Comparison of ENCODE assay signal across 9 cellular contexts in genomic region chr6:422423-423061, GRCh38. TPM values are rescaled to one million over a fixed set of nuclear protein-coding genes. Genes with fewer than 3 reads are reported as not detected.
DNase-seq lines count a peak whose midpoint lies in the region; ATAC-seq and TF ChIP-seq lines count a peak whose summit lies in the region.
"Had no signal": no experiment of that assay in that cellular context is flagged by ENCODE, and none has a peak within 500 bp of the region (broad histone marks: within the 10 kb centered on the region; RNA-seq: fewer than 3 reads in every experiment).

No MANE protein-coding gene starts in this region.

- no TSS peak for BruUV-seq in Calu3 (replicated peaks; lab: Mats Ljungman, UMichigan)
- no TSS peak for BruUV-seq in mammary epithelial cell (replicated peaks; lab: Mats Ljungman, UMichigan)

- H3K4me1 Mint-ChIP-seq in Calu3 (ENCODE audit: low read depth, unreplicated experiment), result no peaks in the 10 kb centered on the region

- H3K9me3 ChIP-seq in mammary epithelial cell (replicated peaks; ENCODE audit: insufficient read depth, low read length) (peaks cover 6% of the 10 kb centered on the region), smooth muscle cell (replicated peaks; ENCODE audit: low read depth) (no peaks in the 10 kb centered on the region), SJCRH30 (replicated peaks) (no peaks in the 10 kb centered on the region)

- H3K27me3 ChIP-seq in mammary epithelial cell (ENCODE audit: insufficient read depth, low read length), result peaks cover 2% of the 10 kb centered on the region
- H3K27me3 ChIP-seq in smooth muscle cell (ENCODE audit: low read depth), result no peaks in the 10 kb centered on the region
- H3K27me3 ChIP-seq in SJCRH30, result no peaks in the 10 kb centered on the region

- H3K27me3 Mint-ChIP-seq in Calu3 (ENCODE audit: unreplicated experiment), result no peaks in the 10 kb centered on the region
- H3K27me3 Mint-ChIP-seq: IgD-negative memory B cell had no signal

- ATAC-seq in GM21825 (IDR thresholded peaks at IDR 0.05; ENCODE audit: unreplicated experiment), result peak; percentile 75
- no peak for ATAC-seq in HG02840 (IDR thresholded peaks at IDR 0.05; ENCODE audit: low FRiP score, unreplicated experiment)
- ATAC-seq in GM19328 (IDR thresholded peaks at IDR 0.05; ENCODE audit: unreplicated experiment), result no peak

- H3K27ac Mint-ChIP-seq in Calu3 (ENCODE audit: unreplicated experiment), result peak overlapping the region; percentile 67
- H3K27ac Mint-ChIP-seq: IgD-negative memory B cell had no signal

- CTCF ChIA-PET in Calu3 (lab: Charles Lee), result interaction anchor here (0.6 to 1.7 kb wide), 5 partner anchors 9 to 268 kb away, joined by 3 to 9 read pairs (median 4); no protein-coding TSS in a partner anchor
- CTCF ChIA-PET in mammary epithelial cell (lab: Charles Lee; ENCODE audit: low non-redundant PET), result interaction anchor here (0.6 kb wide), 1 partner anchor 257 kb away, joined by 4 read pairs; no protein-coding TSS in a partner anchor

- no peak overlapping the region for H2AFZ ChIP-seq in mammary epithelial cell (ENCODE audit: low read depth, low read length)
- H2AFZ ChIP-seq in smooth muscle cell (ENCODE audit: low read depth), result no peak overlapping the region

- no peak overlapping the region for H3K4me3 Mint-ChIP-seq in Calu3 (ENCODE audit: low read depth, unreplicated experiment)

- intact Hi-C loops in Calu3 (cut with micrococcal nuclease; ENCODE audit: unreplicated experiment) (no loop called here), mammary epithelial cell (cut with micrococcal nuclease) (no loop called here)

- dilution Hi-C loops in mammary epithelial cell (cut with HindIII; ENCODE audit: low sequenced_read_pairs), result no loop called here

- H3K36me3 Mint-ChIP-seq in Calu3 (ENCODE audit: insufficient read depth, unreplicated experiment), result no peaks in the 10 kb centered on the region

- no peaks in the 10 kb centered on the region for H3F3A ChIP-seq in smooth muscle cell (ENCODE audit: low read depth)

- in situ Hi-C loops in mammary epithelial cell (cut with MboI; ENCODE audit: low sequenced_read_pairs in 2 of 2), result no loop called here

- no peak for TF ChIP-seq CTCF in Calu3 (IDR thresholded peaks at IDR 0.05; ENCODE audit: unreplicated experiment)
- TF ChIP-seq CTCF in mammary epithelial cell (conservative IDR thresholded peaks at IDR 0.05 in 1 of 2, IDR thresholded peaks at IDR 0.05 in 1 of 2; ENCODE audit: extremely low read depth in 1 of 2, insufficient read depth in 1 of 2, low read depth in 1 of 2, low read length in 2 of 2), result no peak
- no peak for TF ChIP-seq CTCF in smooth muscle cell (IDR thresholded peaks at IDR 0.05; ENCODE audit: borderline replicate concordance, insufficient read depth, poor library complexity, severe bottlenecking)

- H3K9ac ChIP-seq in mammary epithelial cell (ENCODE audit: insufficient read depth, low read length), result no peak overlapping the region
- no peak overlapping the region for H3K9ac ChIP-seq in smooth muscle cell (ENCODE audit: low read depth)

- H3K4me3 ChIP-seq in mammary epithelial cell (replicated peaks in 1 of 3; ENCODE audit: insufficient read depth in 1 of 3, low read depth in 2 of 3, low read length in 3 of 3) (no peak overlapping the region), smooth muscle cell (no peak overlapping the region), SJCRH30 (no peak overlapping the region)

- peaks cover 2% of the 10 kb centered on the region for H3K9me3 Mint-ChIP-seq in Calu3 (ENCODE audit: low read depth, unreplicated experiment)

- no peaks in the 10 kb centered on the region for H4K20me1 ChIP-seq in mammary epithelial cell (ENCODE audit: insufficient read depth, low read length)
- H4K20me1 ChIP-seq in smooth muscle cell (ENCODE audit: low read depth), result no peaks in the 10 kb centered on the region

- H3K4me2 ChIP-seq in mammary epithelial cell (ENCODE audit: insufficient read depth, low read depth, low read length) (no peak overlapping the region), smooth muscle cell (no peak overlapping the region)

- H3K36me3 ChIP-seq in mammary epithelial cell (ENCODE audit: insufficient read depth, low read length), result no peaks in the 10 kb centered on the region
- H3K36me3 ChIP-seq in smooth muscle cell (ENCODE audit: low read depth), result no peaks in the 10 kb centered on the region
- H3K36me3 ChIP-seq in SJCRH30, result no peaks in the 10 kb centered on the region

- H3K79me2 ChIP-seq in mammary epithelial cell (ENCODE audit: insufficient read depth, low read length) (no peaks in the 10 kb centered on the region), smooth muscle cell (ENCODE audit: low read depth) (no peaks in the 10 kb centered on the region)

- no peak overlapping the region for H3K27ac ChIP-seq in mammary epithelial cell (ENCODE audit: insufficient read depth, low read depth, low read length)
- H3K27ac ChIP-seq in smooth muscle cell (ENCODE audit: low read depth), result peak overlapping the region; percentile 54
- no peak overlapping the region for H3K27ac ChIP-seq in SJCRH30

- DNase-seq in Calu3, result peak; percentile 69
- peak; percentile 14 for DNase-seq in NOMO-1 treated with dmso at 0.1 percent for 144 hours (lab: John Stamatoyannopoulos, UW; ENCODE audit: unreplicated experiment)
- peak; percentile 91 for DNase-seq in mammary epithelial cell
- DNase-seq in smooth muscle cell (lab: John Stamatoyannopoulos, UW; ENCODE audit: unreplicated experiment), result no peak
- no peak for DNase-seq in SJCRH30

- 32% methylated on average over 6 of the region's 6 CpGs for WGBS in mammary epithelial cell (ENCODE audit: low coverage, missing lambda C conversion rate)
- WGBS in smooth muscle cell (ENCODE audit: low lambda C conversion rate), result 36% methylated on average over 6 of the region's 6 CpGs

- H3K4me1 ChIP-seq in mammary epithelial cell (ENCODE audit: insufficient read depth, low read length), result peaks cover 11% of the 10 kb centered on the region
- no peaks in the 10 kb centered on the region for H3K4me1 ChIP-seq in smooth muscle cell (ENCODE audit: low read depth)
- H3K4me1 ChIP-seq in SJCRH30, result no peaks in the 10 kb centered on the region

RNA-seq across cellular contexts. Expression of gene IRF4, which starts 31.0 kb away (rescaled TPM):
- total RNA-seq in Calu3 (2022), result not detected in 2 replicates
- not detected for total RNA-seq in mammary epithelial cell
- polyA plus RNA-seq in mammary epithelial cell, result 0.01 TPM
- polyA minus RNA-seq in mammary epithelial cell, result not detected
- 0.04 TPM in 1 of 2 replicates, not detected in the other for total RNA-seq in smooth muscle cell
- not detected in 2 replicates for polyA plus RNA-seq in smooth muscle cell
- 0.03 TPM in 1 of 2 replicates, not detected in the other for total RNA-seq in SJCRH30 (2014; rRNA removed; shearing (Covaris generic))

Comparison
In these comparisons a context has a peak if more than half of its experiments do, and no peak if none do; other contexts are left out.
1. DNase-seq: peak in Calu3 (single experiment), NOMO-1 treated with dmso at 0.1 percent for 144 hours (single experiment) and mammary epithelial cell (single experiment); none in smooth muscle cell (single experiment) and SJCRH30 (0 of 2).